ENCODE assay signal across 8 cellular contexts in genomic region chr6:29631860-29632731, GRCh38. TPM values are rescaled to one million over a fixed set of nuclear protein-coding genes. Genes with fewer than 3 reads are reported as not detected.
DNase-seq lines count a peak whose midpoint lies in the region; ATAC-seq, FAIRE-seq and TF ChIP-seq lines count a peak whose summit lies in the region.

No MANE protein-coding gene starts in this region.

- H2BK120ac ChIP-seq in IMR-90 (ENCODE audit: low read depth, low read length) = no peak overlapping the region; the same call in 1 of the 2 replicates

- H4K91ac ChIP-seq in IMR-90 (ENCODE audit: insufficient read depth, low read depth, low read length) = 0 out of 2 replicates have a peak overlapping the region, but pooled peaks have one; percentile 6

- H2AK9ac ChIP-seq in IMR-90 (replicated peaks; ENCODE audit: low read depth, low read length, poor library complexity) = peak overlapping the region; percentile 86

- H3K56ac ChIP-seq in IMR-90 (ENCODE audit: extremely low read depth, insufficient read depth, low read length) = no peak overlapping the region; the same call in 1 of the 2 replicates

- dilution Hi-C loops in IMR-90 (cut with HindIII; ENCODE audit: low sequenced_read_pairs, unreplicated experiment) = no loop called here

- peak overlapping the region; percentile 90 for H2AFZ ChIP-seq in IMR-90 (replicated peaks; ENCODE audit: low read length, poor library complexity)
- H2AFZ ChIP-seq in GM12878 (ENCODE audit: control insufficient read depth, low read depth, low read length) = no peak overlapping the region

- H3K23ac ChIP-seq in IMR-90 (ENCODE audit: low read depth, low read length) = peak overlapping the region; percentile 98

- intact Hi-C loops in IMR-90 (cut with micrococcal nuclease) = loop anchor here (5.0 kb wide), 2 partner anchors 120 to 1405 kb away; partner anchors contain the start of gene ZSCAN9
- intact Hi-C loops in GM12878 (cut with micrococcal nuclease; ENCODE audit: unreplicated experiment) = no loop called here
- intact Hi-C loops in gastrocnemius medialis (cut with DNase I; ENCODE audit: low total_unique reads) = no loop called here

- CTCF ChIA-PET in IMR-90 (lab: Yijun Ruan, JAX) (interaction anchor here (1.1 to 1.8 kb wide), 3 partner anchors 16 to 21 kb away, joined by 4 to 11 read pairs (median 6); no protein-coding TSS in a partner anchor), GM12878 (lab: Yijun Ruan, JAX) (interaction anchor here (1.6 to 2.5 kb wide), 5 partner anchors 16 to 24 kb away, joined by 4 to 20 read pairs (median 6); partner anchors contain the start of gene MOG)

- peak overlapping the region; percentile 77 for H3K4ac ChIP-seq in IMR-90 (ENCODE audit: low read depth, low read length)

- peak overlapping the region; percentile 62 for H3K27ac ChIP-seq in IMR-90 (ENCODE audit: insufficient read depth, low read length)
- no peak overlapping the region for H3K27ac ChIP-seq in GM12878 (ENCODE audit: control insufficient read depth, insufficient read depth)
- H3K27ac ChIP-seq in gastrocnemius medialis = peak overlapping the region; percentile 51 to 78 (median 76)

- H3K14ac ChIP-seq in IMR-90 (replicated peaks; ENCODE audit: low read depth, low read length) = peak overlapping the region; percentile 89

- 3% methylated on average over 17 of the region's 53 CpGs; no CpG with 5 or more reads in 1 of the 2 experiments for WGBS in IMR-90 (ENCODE audit: extremely low coverage in 2 of 2, insufficient read length in 1 of 2), 2 experiments
- WGBS in GM12878 (ENCODE audit: insufficient coverage, insufficient replicate concordance, low lambda C conversion rate, missing lambda C conversion rate) = 4% methylated on average over 31 of the region's 53 CpGs

- no peak overlapping the region for H3K18ac ChIP-seq in IMR-90 (ENCODE audit: low read depth, low read length)

- TF ChIP-seq EP300 in GM12878 (IDR thresholded peaks at IDR 0.05; ENCODE audit: borderline replicate concordance in 1 of 2, control insufficient read depth in 1 of 2, low read depth in 2 of 2, low read length in 2 of 2) = no peak

- H3K27me3 ChIP-seq in IMR-90 (ENCODE audit: control insufficient read depth, insufficient read depth, low read length) (no peaks in the 10 kb centered on the region), GM12878 (replicated peaks in 1 of 2; ENCODE audit: control insufficient read depth in 2 of 2, insufficient read depth in 2 of 2, low read length in 1 of 2) (no peaks in the 10 kb centered on the region), gastrocnemius medialis (peaks cover 39 to 56% (median 44%) of the 10 kb centered on the region in 3 donors)

- peaks cover 8 to 36% of the 10 kb centered on the region in 2 experiments; a peak in 3 of 4 replicates for H3K79me1 ChIP-seq in IMR-90 (ENCODE audit: low read depth in 1 of 2, low read length in 2 of 2)

- in situ Hi-C loops in IMR-90 (cut with MboI; ENCODE audit: low sequenced_read_pairs) = no loop called here
- in situ Hi-C loops in GM12878 (cut with MboI) = no loop called here
- in situ Hi-C loops in gastrocnemius medialis (cut with MboI; ENCODE audit: low sequenced_read_pairs in 4 of 4) = no loop called here

- peaks cover 9% of the 10 kb centered on the region; the same call in 1 of the 2 replicates for H3K9me1 ChIP-seq in IMR-90 (ENCODE audit: insufficient read depth, low read length)

- H3K36me3 ChIP-seq in IMR-90 (ENCODE audit: control insufficient read depth, insufficient read depth, low read length) = no peaks in the 10 kb centered on the region
- no peaks in the 10 kb centered on the region for H3K36me3 ChIP-seq in GM12878 (ENCODE audit: control insufficient read depth in 2 of 2, insufficient read depth in 2 of 2, low read length in 1 of 2)
- no peaks in the 10 kb centered on the region for H3K36me3 ChIP-seq in gastrocnemius medialis

- peak overlapping the region; percentile 82 for H3K4me2 ChIP-seq in IMR-90 (ENCODE audit: low read depth, low read length)
- peak overlapping the region; percentile 59; the same call in 1 of the 2 replicates for H3K4me2 ChIP-seq in GM12878 (ENCODE audit: control insufficient read depth, insufficient read depth)

- no peak overlapping the region for H2BK15ac ChIP-seq in IMR-90 (ENCODE audit: low read depth, low read length)

- FAIRE-seq in GM12878 (lab: Jason Lieb, UNC) = no peak

- H3K4me1 ChIP-seq in IMR-90 (ENCODE audit: control insufficient read depth, insufficient read depth, low read length) (peaks cover 11% of the 10 kb centered on the region), GM12878 (ENCODE audit: control insufficient read depth, insufficient read depth, low read length) (peaks cover 16% of the 10 kb centered on the region), gastrocnemius medialis (peaks cover 4 to 22% of the 10 kb centered on the region in 2 donors)

- H4K8ac ChIP-seq in IMR-90 (ENCODE audit: low read depth in 2 of 2, low read length in 2 of 2) = peak overlapping the region in 1 of 2 experiments; percentile 62; a peak in 1 of 4 replicates

- peak; percentile 36 for DNase-seq in DMS79 treated with DMSO at 0.1 percent for 48 hours (lab: John Stamatoyannopoulos, UW)
- DNase-seq in DMS79 (lab: John Stamatoyannopoulos, UW) = no peak
- peak; percentile 55 for DNase-seq in IMR-90
- peak; percentile 63 for DNase-seq in T-helper 9 cell
- DNase-seq in GM12878 (ENCODE audit: low read depth, low spot score) = no peak
- peak; percentile 12 to 24 for DNase-seq in gastrocnemius medialis
- DNase-seq in pons (ENCODE audit: low spot score) = no peak

- BruUV-seq in IMR-90 (replicated peaks; lab: Mats Ljungman, UMichigan) (no TSS peak), GM12878 (replicated peaks; lab: Mats Ljungman, UMichigan) (no TSS peak)

- H2AK5ac ChIP-seq in IMR-90 (ENCODE audit: low read depth, low read length) = peak overlapping the region; percentile 48

- H4K5ac ChIP-seq in IMR-90 (ENCODE audit: low read depth, low read length) = peak overlapping the region; percentile 11; the same call in 1 of the 2 replicates

- H3K4me3 ChIP-seq in IMR-90 (ENCODE audit: insufficient read depth, low read depth, low read length) (peak overlapping the region; percentile 77), GM12878 (peak overlapping the region; percentile 91), iPS-11a (ENCODE audit: low read depth, low read length) (peak overlapping the region; percentile 71), gastrocnemius medialis (peak overlapping the region; percentile 60 to 79 (median 74))

- H3K79me2 ChIP-seq in GM12878 (ENCODE audit: control insufficient read depth, insufficient read depth, low read length) = no peaks in the 10 kb centered on the region

- H3K9ac ChIP-seq in IMR-90 (ENCODE audit: low read depth, low read length) = peak overlapping the region; percentile 26
- no peak overlapping the region for H3K9ac ChIP-seq in GM12878 (ENCODE audit: control insufficient read depth, insufficient read depth, low read length)

- RAD21 ChIA-PET in GM12878 (lab: Charles Lee; ENCODE audit: unreplicated experiment) = interaction anchor here (1.5 kb wide), 1 partner anchor 44 kb away, joined by 5 read pairs; no protein-coding TSS in a partner anchor

- POLR2A ChIA-PET in IMR-90 (lab: Charles Lee; ENCODE audit: unreplicated experiment) = interaction anchor here (1.0 kb wide), 1 partner anchor 18 kb away, joined by 3 read pairs; no protein-coding TSS in a partner anchor
- POLR2A ChIA-PET in GM12878 (lab: Charles Lee) = interaction anchor here (0.6 kb wide), 1 partner anchor 16 kb away, joined by 3 read pairs; no protein-coding TSS in a partner anchor

- H2BK5ac ChIP-seq in IMR-90 (ENCODE audit: low read depth, low read length, poor library complexity, severe bottlenecking) = peak overlapping the region; percentile 14

- ATAC-seq in IMR-90 (ENCODE audit: low read depth) = peak; percentile 51
- ATAC-seq in GM12878 = peak; percentile 49
- ATAC-seq in gastrocnemius medialis = peak; percentile 5 to 30

- SMC1A ChIA-PET in GM12878 (lab: Charles Lee; ENCODE audit: uncharacterized antibody, unreplicated experiment) = no interaction called here

- H3K9me3 ChIP-seq in IMR-90 (ENCODE audit: control insufficient read depth, insufficient read depth, low read length) (no peaks in the 10 kb centered on the region), GM12878 (replicated peaks; ENCODE audit: control insufficient read depth, insufficient read depth, low read length) (no peaks in the 10 kb centered on the region), gastrocnemius medialis (no peaks in the 10 kb centered on the region)

- peak overlapping the region; percentile 40; the same call in 1 of the 2 replicates for H2BK20ac ChIP-seq in IMR-90 (ENCODE audit: low read depth, low read length)

- H4K20me1 ChIP-seq in IMR-90 (ENCODE audit: insufficient read depth, low read length) (peaks cover 4% of the 10 kb centered on the region), GM12878 (ENCODE audit: control insufficient read depth, insufficient read depth) (no peaks in the 10 kb centered on the region)

- TF ChIP-seq RAD21 in IMR-90 (IDR thresholded peaks at IDR 0.05; ENCODE audit: low read length) (no peak), GM12878 (IDR thresholded peaks at IDR 0.05; ENCODE audit: insufficient read depth, low read depth, low read length) (no peak)

- TF ChIP-seq POLR2A in IMR-90 (IDR thresholded peaks at IDR 0.05; ENCODE audit: low read depth, low read length) (no peak), GM12878 (IDR thresholded peaks at IDR 0.05; ENCODE audit: low read depth, low read length) (no peak; the same call in 1 of the 2 replicates), gastrocnemius medialis (IDR thresholded peaks at IDR 0.05) (no peak)

- TF ChIP-seq CTCF in IMR-90 (conservative IDR thresholded peaks at IDR 0.05; ENCODE audit: low read depth, low read length) = no peak
- TF ChIP-seq CTCF in GM12878 (IDR thresholded peaks at IDR 0.05 in 2 of 3, conservative IDR thresholded peaks at IDR 0.05 in 1 of 3; ENCODE audit: control insufficient read depth in 2 of 3, extremely low read depth in 1 of 3, insufficient read depth in 1 of 3, low read depth in 3 of 3, low read length in 3 of 3) = no peak
- TF ChIP-seq CTCF in gastrocnemius medialis (IDR thresholded peaks at IDR 0.05 in 4 of 5, conservative IDR thresholded peaks at IDR 0.05 in 1 of 5) = no peak

RNA-seq across cellular contexts. Expression of gene GABBR1, which starts 0.9 kb away (rescaled TPM):
- total RNA-seq in IMR-90 (2012; rRNA removed) (5.9 and 6.9 TPM in 2 replicates), GM12878 (2014; rRNA removed) (0.76 and 1.6 TPM in 2 replicates), GM12878 (2014; rRNA removed; fragmentation: Illumina TruSeq; extraction: Trizol) (1.2 and 1.7 TPM in 2 replicates), GM12878 (2021) (5.2 and 5.3 TPM in 2 replicates), gastrocnemius medialis (1 to 10 TPM; 1.0 to 3.8 (median 3.1) TPM)
- polyA plus RNA-seq in IMR-90 (2012; rRNA removed) (25.6 and 31.5 TPM in 2 replicates), GM12878 (2011; rRNA removed) (0.27 and 0.90 TPM in 2 replicates), GM12878 (2014; fragmentation: Illumina TruSeq; extraction: Trizol) (3.9 and 4.2 TPM in 2 replicates), GM12878 (2014; fragmentation: Nextera tagmentation; extraction: Ambion mirVana) (under 1 TPM; 0.11 to 0.37 TPM), GM12878 (2014; rRNA removed) (4.7 and 5.6 TPM in 2 replicates), GM12878 (2016; fragmentation: Nextera tagmentation; extraction: Ambion mirVana) (under 1 TPM; 0.50 to 0.86 TPM)
- 6.7 and 7.4 TPM in 2 replicates for polyA plus RNA-seq in IMR-90 (2012; cell fraction: cytosol; rRNA removed)
- polyA plus RNA-seq in IMR-90 (2012; cell fraction: nucleus; rRNA removed; ENCODE audit: low replicate concordance) = 258 and 361 TPM in 2 replicates
- total RNA-seq in GM12878 (2013; cell fraction: nucleolus; rRNA removed) = 7.9 and 10.2 TPM in 2 replicates
- 4.5 TPM for polyA plus RNA-seq in GM12878 (2011; ENCODE audit: low read depth)
- polyA plus RNA-seq in GM12878 (2011; cell fraction: cytosol; rRNA removed) = 0.24 and 0.43 TPM in 2 replicates
- 4.7 and 5.7 TPM in 2 replicates for polyA plus RNA-seq in GM12878 (2011; cell fraction: nucleus; rRNA removed)
- 7.2 and 8.0 TPM in 2 replicates for polyA plus RNA-seq in GM12878 (2012)
- polyA minus RNA-seq in GM12878 (2011; rRNA and poly(A)+ RNA removed) = 0.15 and 0.52 TPM in 2 replicates
- polyA minus RNA-seq in GM12878 (2011; cell fraction: cytosol; rRNA and poly(A)+ RNA removed) = not detected in 2 replicates
- 0.60 and 1.2 TPM in 2 replicates for polyA minus RNA-seq in GM12878 (2011; cell fraction: nucleus; rRNA and poly(A)+ RNA removed)

RNA-seq across cellular contexts. Expression of gene MOG, which starts 24.8 kb away (rescaled TPM):
- total RNA-seq in IMR-90 (2012; rRNA removed) (not detected in 2 replicates), GM12878 (2014; rRNA removed) (not detected in 2 replicates), GM12878 (2014; rRNA removed; fragmentation: Illumina TruSeq; extraction: Trizol) (not detected in 2 replicates), GM12878 (2021) (not detected in 2 replicates), gastrocnemius medialis (not detected)
- polyA plus RNA-seq in IMR-90 (2012; rRNA removed) (not detected in 2 replicates), GM12878 (2011; rRNA removed) (not detected in 2 replicates), GM12878 (2014; fragmentation: Illumina TruSeq; extraction: Trizol) (0.30 TPM in 1 of 2 replicates, not detected in the other), GM12878 (2014; fragmentation: Nextera tagmentation; extraction: Ambion mirVana) (not detected), GM12878 (2014; rRNA removed) (not detected in 2 replicates), GM12878 (2016; fragmentation: Nextera tagmentation; extraction: Ambion mirVana) (not detected)
- not detected in 2 replicates for polyA plus RNA-seq in IMR-90 (2012; cell fraction: cytosol; rRNA removed)
- polyA plus RNA-seq in IMR-90 (2012; cell fraction: nucleus; rRNA removed; ENCODE audit: low replicate concordance) = not detected in 2 replicates
- not detected in 2 replicates for total RNA-seq in GM12878 (2013; cell fraction: nucleolus; rRNA removed)
- polyA plus RNA-seq in GM12878 (2011; ENCODE audit: low read depth) = not detected
- polyA plus RNA-seq in GM12878 (2011; cell fraction: cytosol; rRNA removed) = not detected in 2 replicates
- polyA plus RNA-seq in GM12878 (2011; cell fraction: nucleus; rRNA removed) = not detected in 2 replicates
- 0.11 and 0.20 TPM in 2 replicates for polyA plus RNA-seq in GM12878 (2012)
- not detected in 2 replicates for polyA minus RNA-seq in GM12878 (2011; rRNA and poly(A)+ RNA removed)
- polyA minus RNA-seq in GM12878 (2011; cell fraction: cytosol; rRNA and poly(A)+ RNA removed) = not detected in 2 replicates
- polyA minus RNA-seq in GM12878 (2011; cell fraction: nucleus; rRNA and poly(A)+ RNA removed) = not detected in 2 replicates

RNA-seq across cellular contexts. Expression of gene OR2H2, which starts 47.2 kb away (rescaled TPM):
- total RNA-seq in IMR-90 (2012; rRNA removed) (not detected in 2 replicates), GM12878 (2014; rRNA removed) (not detected in 2 replicates), GM12878 (2014; rRNA removed; fragmentation: Illumina TruSeq; extraction: Trizol) (not detected in 2 replicates), GM12878 (2021) (not detected in 2 replicates), gastrocnemius medialis (not detected)
- polyA plus RNA-seq in IMR-90 (2012; rRNA removed) (not detected in 2 replicates), GM12878 (2011; rRNA removed) (not detected in 2 replicates), GM12878 (2014; fragmentation: Illumina TruSeq; extraction: Trizol) (not detected in 2 replicates), GM12878 (2014; fragmentation: Nextera tagmentation; extraction: Ambion mirVana) (not detected), GM12878 (2014; rRNA removed) (not detected in 2 replicates), GM12878 (2016; fragmentation: Nextera tagmentation; extraction: Ambion mirVana) (not detected)
- not detected in 2 replicates for polyA plus RNA-seq in IMR-90 (2012; cell fraction: cytosol; rRNA removed)
- not detected in 2 replicates for polyA plus RNA-seq in IMR-90 (2012; cell fraction: nucleus; rRNA removed; ENCODE audit: low replicate concordance)
- not detected in 2 replicates for total RNA-seq in GM12878 (2013; cell fraction: nucleolus; rRNA removed)
- polyA plus RNA-seq in GM12878 (2011; ENCODE audit: low read depth) = not detected
- polyA plus RNA-seq in GM12878 (2011; cell fraction: cytosol; rRNA removed) = not detected in 2 replicates
- not detected in 2 replicates for polyA plus RNA-seq in GM12878 (2011; cell fraction: nucleus; rRNA removed)
- not detected in 2 replicates for polyA plus RNA-seq in GM12878 (2012)
- polyA minus RNA-seq in GM12878 (2011; rRNA and poly(A)+ RNA removed) = not detected in 2 replicates
- polyA minus RNA-seq in GM12878 (2011; cell fraction: cytosol; rRNA and poly(A)+ RNA removed) = not detected in 2 replicates
- not detected in 2 replicates for polyA minus RNA-seq in GM12878 (2011; cell fraction: nucleus; rRNA and poly(A)+ RNA removed)

RNA-seq across cellular contexts. Expression of gene ZFP57, which starts 48.9 kb away (rescaled TPM):
- not detected in 2 replicates for total RNA-seq in IMR-90 (2012; rRNA removed)
- not detected in 2 replicates for polyA plus RNA-seq in IMR-90 (2012; rRNA removed)
- not detected in 2 replicates for polyA plus RNA-seq in IMR-90 (2012; cell fraction: cytosol; rRNA removed)
- polyA plus RNA-seq in IMR-90 (2012; cell fraction: nucleus; rRNA removed; ENCODE audit: low replicate concordance) = not detected in 2 replicates
- total RNA-seq in GM12878 (2013; cell fraction: nucleolus; rRNA removed) = not detected in 2 replicates
- total RNA-seq in GM12878 (2014; rRNA removed) = not detected in 2 replicates
- total RNA-seq in GM12878 (2014; rRNA removed; fragmentation: Illumina TruSeq; extraction: Trizol) = not detected in 2 replicates
- total RNA-seq in GM12878 (2021) = not detected in 2 replicates
- 0.85 TPM for polyA plus RNA-seq in GM12878 (2011; ENCODE audit: low read depth)
- polyA plus RNA-seq in GM12878 (2011; rRNA removed) = not detected in 2 replicates
- not detected in 2 replicates for polyA plus RNA-seq in GM12878 (2011; cell fraction: cytosol; rRNA removed)
- not detected in 2 replicates for polyA plus RNA-seq in GM12878 (2011; cell fraction: nucleus; rRNA removed)
- 0.98 and 1.1 TPM in 2 replicates for polyA plus RNA-seq in GM12878 (2012)
- not detected in 2 replicates for polyA plus RNA-seq in GM12878 (2014; fragmentation: Illumina TruSeq; extraction: Trizol)
- not detected for polyA plus RNA-seq in GM12878 (2014; fragmentation: Nextera tagmentation; extraction: Ambion mirVana)
- polyA plus RNA-seq in GM12878 (2014; rRNA removed) = not detected in 2 replicates
- not detected for polyA plus RNA-seq in GM12878 (2016; fragmentation: Nextera tagmentation; extraction: Ambion mirVana)
- not detected in 2 replicates for polyA minus RNA-seq in GM12878 (2011; rRNA and poly(A)+ RNA removed)
- polyA minus RNA-seq in GM12878 (2011; cell fraction: cytosol; rRNA and poly(A)+ RNA removed) = not detected in 2 replicates
- polyA minus RNA-seq in GM12878 (2011; cell fraction: nucleus; rRNA and poly(A)+ RNA removed) = not detected in 2 replicates
- under 1 TPM in 1 of 4 donors, not detected in 3; 0.16 TPM for total RNA-seq in gastrocnemius medialis

Comparison
In these comparisons a context has a peak if more than half of its experiments do, and no peak if none do; other contexts are left out.
1. DNase-seq: peak in DMS79 treated with DMSO at 0.1 percent for 48 hours (single experiment), IMR-90 (single experiment), T-helper 9 cell (single experiment) and gastrocnemius medialis (2 of 2); none in DMS79 (single experiment), GM12878 (single experiment) and pons (single experiment).
2. Peak in every context shown above with its lines, with median percentiles within 50 percentile points of each other: ATAC-seq and H3K4me3 ChIP-seq.